ENCODE assay signal across 8 cellular contexts in genomic region chr17:79810138-79811027, GRCh38. TPM values are rescaled to one million over a fixed set of nuclear protein-coding genes. Genes with fewer than 3 reads are reported as not detected.
DNase-seq lines count a peak whose midpoint lies in the region; ATAC-seq and TF ChIP-seq lines count a peak whose summit lies in the region.

No MANE protein-coding gene starts in this region.

- 0 out of 2 replicates have a peak overlapping the region, but pooled peaks have one; percentile 13 for H3K4me3 ChIP-seq in HFF-Myc (replicated peaks; ENCODE audit: low read depth, low read length)
- H3K4me3 ChIP-seq in SJCRH30: peak overlapping the region; percentile 54
- H3K4me3 ChIP-seq in psoas muscle: peak overlapping the region; percentile 15
- peak overlapping the region in 1 of 2 donors; percentile 19 for H3K4me3 ChIP-seq in vagina

- no peak overlapping the region for H3K27ac ChIP-seq in SJCRH30
- no peak overlapping the region for H3K27ac ChIP-seq in psoas muscle
- no peak overlapping the region for H3K27ac ChIP-seq in vagina

- H3K36me3 ChIP-seq in SJCRH30: no peaks in the 10 kb centered on the region
- H3K36me3 ChIP-seq in psoas muscle (ENCODE audit: insufficient read depth in 1 of 2, low read depth in 1 of 2): no peaks in the 10 kb centered on the region
- H3K36me3 ChIP-seq in vagina: no peaks in the 10 kb centered on the region

- peaks cover 57% of the 10 kb centered on the region for H3K27me3 ChIP-seq in SJCRH30
- H3K27me3 ChIP-seq in psoas muscle (ENCODE audit: insufficient read depth in 3 of 3, low read length in 2 of 3): peaks cover 0 to 89% (median 69%) of the 10 kb centered on the region in 3 donors
- H3K27me3 ChIP-seq in vagina: peaks cover 49% of the 10 kb centered on the region

- H3K4me1 ChIP-seq in SJCRH30 (peaks cover 7% of the 10 kb centered on the region), psoas muscle (peaks cover 23% of the 10 kb centered on the region), vagina (peaks cover 47% of the 10 kb centered on the region)

- no peak for TF ChIP-seq POLR2A in vagina (IDR thresholded peaks at IDR 0.05)

- intact Hi-C loops in Right ventricle myocardium inferior (cut with DNase I) (loop anchor here (2.0 kb wide), 1 partner anchor 28 kb away; the partner anchor contains the start of gene CBX4), psoas muscle (cut with DNase I) (no loop called here), vagina (cut with DNase I) (no loop called here)

- DNase-seq in EL (peak; percentile 61), HFF-Myc (ENCODE audit: extremely low read depth, low read depth) (no peak), NCI-H1048 (lab: John Stamatoyannopoulos, UW) (peak; percentile 82), SJCRH30 (peak; percentile 89 to 93), Right ventricle myocardium inferior (ENCODE audit: missing footprints) (peak; percentile 91), psoas muscle (peak; percentile 60 to 71), vagina (ENCODE audit: extremely low spot score in 2 of 2) (no peak)
- peak; percentile 54 for DNase-seq in activated gamma-delta T cell treated with anti-CD3 and anti-CD28 coated beads, Interleukin-2, amount 50 U/mL, for 16 hours (ENCODE audit: low read depth)

- TF ChIP-seq CTCF in HFF-Myc (IDR thresholded peaks at IDR 0.05; ENCODE audit: low read depth, low read length, missing control alignments) (no peak), psoas muscle (IDR thresholded peaks at IDR 0.05) (no peak), vagina (IDR thresholded peaks at IDR 0.05) (no peak)

- H3K9me3 ChIP-seq in SJCRH30 (replicated peaks) (no peaks in the 10 kb centered on the region; the same call in 1 of the 2 replicates), psoas muscle (no peaks in the 10 kb centered on the region), vagina (no peaks in the 10 kb centered on the region)

- WGBS in psoas muscle, 3 donors: 0 to 1% (median 1%) methylated on average over 57 to 76 of the region's 76 CpGs

- peak; percentile 82 for ATAC-seq in Right ventricle myocardium inferior
- ATAC-seq in psoas muscle: peak; percentile 72 to 77 (median 73)

RNA-seq across cellular contexts. Expression of gene CBX8, which starts 13.5 kb away (rescaled TPM):
- 8.2 and 11.3 TPM in 2 replicates for total RNA-seq in SJCRH30 (2014; rRNA removed; shearing (Covaris generic))
- total RNA-seq in Right ventricle myocardium inferior: 5.3 TPM
- total RNA-seq in psoas muscle: 1 to 10 TPM in 3 of 4 donors, under 1 TPM in 1; 0.40 to 3.3 (median 1.2) TPM
- polyA plus RNA-seq in psoas muscle: 1 to 10 TPM; 1.3 to 3.5 (median 1.3) TPM
- 0.98 TPM for total RNA-seq in vagina

RNA-seq across cellular contexts. Expression of gene CBX4, which starts 28.9 kb away (rescaled TPM):
- 26.3 and 30.2 TPM in 2 replicates for total RNA-seq in SJCRH30 (2014; rRNA removed; shearing (Covaris generic))
- total RNA-seq in Right ventricle myocardium inferior: 23.7 TPM
- 1 to 10 TPM; 2.5 to 7.8 (median 4.6) TPM for total RNA-seq in psoas muscle
- 1 to 10 TPM; 1.9 to 3.6 (median 2.4) TPM for polyA plus RNA-seq in psoas muscle
- 13.0 TPM for total RNA-seq in vagina

RNA-seq across cellular contexts. Expression of gene CBX2, which starts 32.4 kb away (rescaled TPM):
- 88.0 and 90.0 TPM in 2 replicates for total RNA-seq in SJCRH30 (2014; rRNA removed; shearing (Covaris generic))
- total RNA-seq in Right ventricle myocardium inferior: 4.2 TPM
- total RNA-seq in psoas muscle: 1 to 10 TPM in 2 of 4 donors, under 1 TPM in 2; 0.40 to 2.3 (median 0.79) TPM
- polyA plus RNA-seq in psoas muscle: 1 to 10 TPM in 1 of 3 donors, under 1 TPM in 2; 0.44 to 1.0 (median 0.51) TPM
- total RNA-seq in vagina: 5.6 TPM

Comparison
In these comparisons a context has a peak if more than half of its experiments do, and no peak if none do; other contexts are left out.
1. DNase-seq: peak in EL (single experiment), NCI-H1048 (single experiment), SJCRH30 (2 of 2), activated gamma-delta T cell treated with anti-CD3 and anti-CD28 coated beads, Interleukin-2, amount 50 U/mL, for 16 hours (single experiment), Right ventricle myocardium inferior (single experiment) and psoas muscle (2 of 2); none in HFF-Myc (single experiment) and vagina (0 of 2).
2. RNA of gene CBX2, which starts 32.4 kb away (total RNA-seq): 88.0 to 90.0 TPM in SJCRH30; 5.6 TPM in vagina (single experiment), 4.2 TPM in Right ventricle myocardium inferior (single experiment) and 0.40 to 2.3 TPM in psoas muscle; every median in the first group is over 10 times any median in the second.